In the genomic region with DNA sequence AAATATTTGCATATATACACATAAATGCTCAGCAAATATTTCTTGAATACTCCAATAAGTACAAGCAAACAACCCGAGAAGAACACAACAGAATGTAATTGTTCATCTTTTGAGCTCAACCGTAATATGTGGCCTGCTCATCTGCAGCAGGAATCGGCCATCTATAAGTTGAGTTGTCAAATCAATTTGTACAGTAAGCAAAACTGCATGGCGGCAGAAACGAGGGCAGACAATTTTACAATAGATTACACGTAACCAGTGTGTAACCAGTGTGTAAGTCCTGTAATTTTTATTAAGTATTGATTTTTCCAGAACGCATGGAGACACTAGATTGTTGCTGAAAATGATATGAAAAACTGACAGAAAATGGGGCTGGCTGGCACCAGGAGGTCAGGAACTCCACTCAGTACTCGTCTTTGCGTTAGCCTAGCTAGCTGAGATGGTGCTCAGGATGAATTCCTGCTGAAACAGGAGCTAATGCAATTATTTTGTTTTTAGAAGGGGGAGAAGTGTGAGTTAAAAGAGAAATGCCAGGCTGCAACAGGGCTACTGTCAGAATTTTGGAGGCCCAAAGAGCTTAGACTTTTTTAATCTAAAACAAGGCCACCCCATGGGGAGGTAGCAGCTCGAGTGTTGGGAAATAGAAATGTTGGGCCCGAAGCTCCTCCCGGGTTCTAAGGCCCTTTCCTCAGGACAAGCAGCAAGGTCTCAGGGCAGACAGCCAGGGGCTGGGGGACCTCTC, we compare ENCODE assay signal across 8 cellular contexts.
DNase-seq lines count a peak whose midpoint lies in the region; ATAC-seq and TF ChIP-seq lines count a peak whose summit lies in the region.

No MANE protein-coding gene starts in this region.

- no peak overlapping the region for H3K27ac Mint-ChIP-seq in effector memory CD8-positive, alpha-beta T cell

- DNase-seq in NCI-H69 (lab: John Stamatoyannopoulos, UW) (peak; percentile 58), fibroblast of mammary gland (ENCODE audit: low read depth) (peak; percentile 14), skeletal muscle cell (ENCODE audit: low read depth) (no peak), AML-193 (lab: John Stamatoyannopoulos, UW) (no peak)
- DNase-seq in effector memory CD8-positive, alpha-beta T cell, result no peak

- H3K4me1 Mint-ChIP-seq in effector memory CD8-positive, alpha-beta T cell (ENCODE audit: low read depth in 2 of 2), result peaks cover 10 to 24% of the 10 kb centered on the region in 2 donors

- H3K4me3 ChIP-seq in fibroblast of mammary gland (ENCODE audit: control insufficient read depth, low read depth, low read length) (peak overlapping the region; percentile 96), skeletal muscle cell (ENCODE audit: low read depth, low read length) (peak overlapping the region; percentile 80)

- no peak overlapping the region for H3K4me3 Mint-ChIP-seq in effector memory CD8-positive, alpha-beta T cell

- TF ChIP-seq CTCF in 22Rv1 (IDR thresholded peaks at IDR 0.05), result no peak
- no peak for TF ChIP-seq CTCF in fibroblast of mammary gland (conservative IDR thresholded peaks at IDR 0.05; ENCODE audit: control insufficient read depth, insufficient read depth, low read depth, low read length)

- peak; percentile 5 for ATAC-seq in GM18873 (IDR thresholded peaks at IDR 0.05; ENCODE audit: low FRiP score, unreplicated experiment)
- no peak for ATAC-seq in HG03565 (IDR thresholded peaks at IDR 0.05; ENCODE audit: unreplicated experiment)
- ATAC-seq in effector memory CD8-positive, alpha-beta T cell (replicated peaks), result no peak

- no peaks in the 10 kb centered on the region for H3K9me3 Mint-ChIP-seq in effector memory CD8-positive, alpha-beta T cell

- H3K27ac ChIP-seq in 22Rv1, result peak overlapping the region; percentile 97

- H3K27me3 Mint-ChIP-seq in effector memory CD8-positive, alpha-beta T cell, result no peaks in the 10 kb centered on the region

- peaks cover 10% of the 10 kb centered on the region for H3K36me3 Mint-ChIP-seq in effector memory CD8-positive, alpha-beta T cell (ENCODE audit: insufficient read depth)

Comparison
In these comparisons a context has a peak if more than half of its experiments do, and no peak if none do; other contexts are left out.
1. DNase-seq: peak in NCI-H69 (single experiment) and fibroblast of mammary gland (single experiment); none in skeletal muscle cell (single experiment), AML-193 (0 of 2) and effector memory CD8-positive, alpha-beta T cell (0 of 3).